ENCODE assay signal across 1 cellular context in the genomic region with DNA sequence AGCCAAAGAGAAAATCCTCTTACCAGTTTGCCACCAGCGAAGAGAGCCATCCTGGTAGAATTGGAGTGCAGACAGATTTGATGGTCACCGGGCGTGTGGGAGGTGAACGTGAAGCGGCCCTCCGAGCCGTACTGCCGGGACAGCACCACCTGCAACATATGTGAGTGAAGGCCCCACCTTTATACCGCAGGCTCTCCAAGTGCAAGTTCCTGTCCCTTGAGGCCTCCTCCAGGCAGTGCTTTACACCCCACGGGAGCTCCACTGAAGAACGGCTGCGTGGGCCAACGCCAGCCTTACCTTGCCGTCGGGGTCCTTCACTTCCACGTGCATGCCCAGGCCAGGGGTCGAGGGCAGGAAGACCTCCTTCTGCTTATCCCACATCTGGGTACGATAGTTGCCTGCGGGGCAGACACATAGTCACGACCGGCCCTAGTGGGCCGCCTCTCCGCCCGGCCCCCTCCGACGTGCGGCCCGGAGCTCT.
TF ChIP-seq lines count a peak whose summit lies in the region.

No MANE protein-coding gene starts in this region.

TF ChIP-seq in HepG2, 621 proteins besides CTCF, POLR2A, EP300 and RAD21 (continued from another document and continues in another):
- no peak for TF ChIP-seq KIAA2018 (CRISPR knock-in tag; IDR thresholded peaks at IDR 0.05; ENCODE audit: borderline replicate concordance)
- peak; percentile 90 for TF ChIP-seq ZNF558 (CRISPR knock-in tag; IDR thresholded peaks at IDR 0.05; ENCODE audit: borderline replicate concordance)
- no peak for TF ChIP-seq ZNF343 (CRISPR knock-in tag; IDR thresholded peaks at IDR 0.05)
- 0 out of 2 replicates have a peak, but pooled peaks have one; percentile 12 for TF ChIP-seq ZBED4 (CRISPR knock-in tag; IDR thresholded peaks at IDR 0.05; ENCODE audit: borderline replicate concordance)
- TF ChIP-seq GLI4 (CRISPR knock-in tag; IDR thresholded peaks at IDR 0.05; ENCODE audit: borderline replicate concordance): 0 out of 2 replicates have a peak, but pooled peaks have one; percentile 51
- no peak for TF ChIP-seq ZNF282 (IDR thresholded peaks at IDR 0.05; ENCODE audit: partially characterized antibody)
- TF ChIP-seq ZNF547 (CRISPR knock-in tag; IDR thresholded peaks at IDR 0.05): no peak
- no peak for TF ChIP-seq ZNF574 (CRISPR knock-in tag; IDR thresholded peaks at IDR 0.05)
- 0 out of 2 replicates have a peak, but pooled peaks have one; percentile 60 for TF ChIP-seq ZNF780A (CRISPR knock-in tag; IDR thresholded peaks at IDR 0.05)
- no peak for TF ChIP-seq JUND (CRISPR knock-in tag; IDR thresholded peaks at IDR 0.05)
- TF ChIP-seq TCF12 (IDR thresholded peaks at IDR 0.05): no peak
- TF ChIP-seq TCF12 (CRISPR knock-in tag; IDR thresholded peaks at IDR 0.05): no peak
- TF ChIP-seq RBFOX2 (IDR thresholded peaks at IDR 0.05; ENCODE audit: low read depth, low read length): no peak
- no peak for TF ChIP-seq THAP7 (CRISPR knock-in tag; IDR thresholded peaks at IDR 0.05)
- TF ChIP-seq, protein P1, sequence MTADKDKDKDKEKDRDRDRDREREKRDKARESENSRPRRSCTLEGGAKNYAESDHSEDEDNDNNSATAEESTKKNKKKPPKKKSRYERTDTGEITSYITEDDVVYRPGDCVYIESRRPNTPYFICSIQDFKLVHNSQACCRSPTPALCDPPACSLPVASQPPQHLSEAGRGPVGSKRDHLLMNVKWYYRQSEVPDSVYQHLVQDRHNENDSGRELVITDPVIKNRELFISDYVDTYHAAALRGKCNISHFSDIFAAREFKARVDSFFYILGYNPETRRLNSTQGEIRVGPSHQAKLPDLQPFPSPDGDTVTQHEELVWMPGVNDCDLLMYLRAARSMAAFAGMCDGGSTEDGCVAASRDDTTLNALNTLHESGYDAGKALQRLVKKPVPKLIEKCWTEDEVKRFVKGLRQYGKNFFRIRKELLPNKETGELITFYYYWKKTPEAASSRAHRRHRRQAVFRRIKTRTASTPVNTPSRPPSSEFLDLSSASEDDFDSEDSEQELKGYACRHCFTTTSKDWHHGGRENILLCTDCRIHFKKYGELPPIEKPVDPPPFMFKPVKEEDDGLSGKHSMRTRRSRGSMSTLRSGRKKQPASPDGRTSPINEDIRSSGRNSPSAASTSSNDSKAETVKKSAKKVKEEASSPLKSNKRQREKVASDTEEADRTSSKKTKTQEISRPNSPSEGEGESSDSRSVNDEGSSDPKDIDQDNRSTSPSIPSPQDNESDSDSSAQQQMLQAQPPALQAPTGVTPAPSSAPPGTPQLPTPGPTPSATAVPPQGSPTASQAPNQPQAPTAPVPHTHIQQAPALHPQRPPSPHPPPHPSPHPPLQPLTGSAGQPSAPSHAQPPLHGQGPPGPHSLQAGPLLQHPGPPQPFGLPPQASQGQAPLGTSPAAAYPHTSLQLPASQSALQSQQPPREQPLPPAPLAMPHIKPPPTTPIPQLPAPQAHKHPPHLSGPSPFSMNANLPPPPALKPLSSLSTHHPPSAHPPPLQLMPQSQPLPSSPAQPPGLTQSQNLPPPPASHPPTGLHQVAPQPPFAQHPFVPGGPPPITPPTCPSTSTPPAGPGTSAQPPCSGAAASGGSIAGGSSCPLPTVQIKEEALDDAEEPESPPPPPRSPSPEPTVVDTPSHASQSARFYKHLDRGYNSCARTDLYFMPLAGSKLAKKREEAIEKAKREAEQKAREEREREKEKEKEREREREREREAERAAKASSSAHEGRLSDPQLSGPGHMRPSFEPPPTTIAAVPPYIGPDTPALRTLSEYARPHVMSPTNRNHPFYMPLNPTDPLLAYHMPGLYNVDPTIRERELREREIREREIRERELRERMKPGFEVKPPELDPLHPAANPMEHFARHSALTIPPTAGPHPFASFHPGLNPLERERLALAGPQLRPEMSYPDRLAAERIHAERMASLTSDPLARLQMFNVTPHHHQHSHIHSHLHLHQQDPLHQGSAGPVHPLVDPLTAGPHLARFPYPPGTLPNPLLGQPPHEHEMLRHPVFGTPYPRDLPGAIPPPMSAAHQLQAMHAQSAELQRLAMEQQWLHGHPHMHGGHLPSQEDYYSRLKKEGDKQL (CRISPR knock-in tag; IDR thresholded peaks at IDR 0.05; ENCODE audit: low read depth): no peak
- TF ChIP-seq, protein P2, sequence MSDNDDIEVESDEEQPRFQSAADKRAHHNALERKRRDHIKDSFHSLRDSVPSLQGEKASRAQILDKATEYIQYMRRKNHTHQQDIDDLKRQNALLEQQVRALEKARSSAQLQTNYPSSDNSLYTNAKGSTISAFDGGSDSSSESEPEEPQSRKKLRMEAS (IDR thresholded peaks at IDR 0.05): peak; percentile 63; the same call in 1 of the 2 replicates
- TF ChIP-seq, protein P3, sequence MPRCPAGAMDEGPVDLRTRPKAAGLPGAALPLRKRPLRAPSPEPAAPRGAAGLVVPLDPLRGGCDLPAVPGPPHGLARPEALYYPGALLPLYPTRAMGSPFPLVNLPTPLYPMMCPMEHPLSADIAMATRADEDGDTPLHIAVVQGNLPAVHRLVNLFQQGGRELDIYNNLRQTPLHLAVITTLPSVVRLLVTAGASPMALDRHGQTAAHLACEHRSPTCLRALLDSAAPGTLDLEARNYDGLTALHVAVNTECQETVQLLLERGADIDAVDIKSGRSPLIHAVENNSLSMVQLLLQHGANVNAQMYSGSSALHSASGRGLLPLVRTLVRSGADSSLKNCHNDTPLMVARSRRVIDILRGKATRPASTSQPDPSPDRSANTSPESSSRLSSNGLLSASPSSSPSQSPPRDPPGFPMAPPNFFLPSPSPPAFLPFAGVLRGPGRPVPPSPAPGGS (CRISPR knock-in tag; IDR thresholded peaks at IDR 0.05): no peak; the same call in 1 of the 2 replicates
- no peak for TF ChIP-seq HNF4G (IDR thresholded peaks at IDR 0.05; ENCODE audit: borderline replicate concordance, low read depth, low read length)
- 0 out of 2 replicates have a peak, but pooled peaks have one; percentile 50 for TF ChIP-seq HNF4G (CRISPR knock-in tag; IDR thresholded peaks at IDR 0.05; ENCODE audit: borderline replicate concordance, low read depth)
- no peak for TF ChIP-seq TFDP1 (CRISPR knock-in tag; IDR thresholded peaks at IDR 0.05; ENCODE audit: borderline replicate concordance)
- TF ChIP-seq U2AF1 (optimal IDR thresholded peaks at IDR 0.05; ENCODE audit: low read depth, low read length): no peak
- TF ChIP-seq SIN3A (IDR thresholded peaks at IDR 0.05; ENCODE audit: borderline replicate concordance, low read depth, low read length): 0 out of 2 replicates have a peak, but pooled peaks have one; percentile 24
- TF ChIP-seq CCDC6 (CRISPR knock-in tag; IDR thresholded peaks at IDR 0.05): peak; percentile 56; the same call in 1 of the 2 replicates
